In the genomic region with DNA sequence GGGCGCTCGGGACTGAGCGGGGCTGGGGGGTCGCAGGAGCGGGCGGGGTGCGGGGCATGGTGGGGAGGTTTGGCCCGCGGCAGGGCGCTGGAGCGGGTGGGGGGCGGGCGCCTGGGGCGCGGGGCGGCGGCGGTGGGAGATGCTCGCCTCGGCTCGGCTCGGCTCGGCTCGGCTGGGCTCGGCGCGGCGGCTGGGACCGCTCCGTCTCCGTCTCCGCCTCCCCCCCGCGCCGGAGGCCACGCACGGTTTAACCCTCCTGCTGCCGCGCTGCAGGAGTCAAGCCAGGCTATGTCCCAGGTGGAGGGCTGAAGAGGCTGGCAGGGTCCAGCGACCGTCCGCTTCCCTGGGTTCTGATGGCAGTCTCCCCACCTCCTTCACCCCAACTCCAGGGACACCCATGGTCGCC, we compare ENCODE assay signal across 1 cellular context.
TF ChIP-seq lines count a peak whose summit lies in the region.

TSS of gene PIANP (minus strand) at position 170 of the 406 bp plus-strand sequence. CDS start 2,754 bp downstream, outside the sequence.

TF ChIP-seq in IMR-90, 13 proteins besides CTCF, POLR2A, EP300 and RAD21:
- peak; percentile 20; the same call in 1 of the 2 replicates for TF ChIP-seq MAZ (IDR thresholded peaks at IDR 0.05; ENCODE audit: borderline replicate concordance, low read depth, low read length)
- TF ChIP-seq, protein P1, sequence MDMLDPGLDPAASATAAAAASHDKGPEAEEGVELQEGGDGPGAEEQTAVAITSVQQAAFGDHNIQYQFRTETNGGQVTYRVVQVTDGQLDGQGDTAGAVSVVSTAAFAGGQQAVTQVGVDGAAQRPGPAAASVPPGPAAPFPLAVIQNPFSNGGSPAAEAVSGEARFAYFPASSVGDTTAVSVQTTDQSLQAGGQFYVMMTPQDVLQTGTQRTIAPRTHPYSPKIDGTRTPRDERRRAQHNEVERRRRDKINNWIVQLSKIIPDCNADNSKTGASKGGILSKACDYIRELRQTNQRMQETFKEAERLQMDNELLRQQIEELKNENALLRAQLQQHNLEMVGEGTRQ (IDR thresholded peaks at IDR 0.05; ENCODE audit: low read depth, low read length) = no peak
